11 cellular contexts compared by ENCODE assay signal in genomic region chr13:71979616-71980015, GRCh38.
DNase-seq lines count a peak whose midpoint lies in the region; ATAC-seq and TF ChIP-seq lines count a peak whose summit lies in the region.
"Had no signal": no experiment of that assay in that cellular context is flagged by ENCODE, and none has a peak within 500 bp of the region (broad histone marks: within the 10 kb centered on the region; RNA-seq: fewer than 3 reads in every experiment).

No MANE protein-coding gene starts in this region.

- no peak overlapping the region for H3K4me3 ChIP-seq in retinal pigment epithelial cell (ENCODE audit: low read length)
- H3K4me3 ChIP-seq: prostate gland had no signal

- peak; percentile 59 for TF ChIP-seq CTCF in retinal pigment epithelial cell (conservative IDR thresholded peaks at IDR 0.05; ENCODE audit: low read depth, low read length)

- ATAC-seq in esophagus mucosa, result no peak
- no peak for ATAC-seq in HG03378 (IDR thresholded peaks at IDR 0.05; ENCODE audit: unreplicated experiment)
- ATAC-seq in GM18502 (IDR thresholded peaks at IDR 0.05; ENCODE audit: poor library complexity, unreplicated experiment), result no peak
- ATAC-seq: activated naive CD4-positive, alpha-beta T cell treated with anti-CD3 and anti-CD28 coated beads, Interleukin-2, amount 50 U/mL, for 72 hours had no signal

- DNase-seq in NCI-H2171 treated with DMSO at 0.1 percent for 48 hours (lab: John Stamatoyannopoulos, UW) (peak; percentile 50), NCI-H2171 (lab: John Stamatoyannopoulos, UW) (no peak), NCI-H2227 treated with DMSO at 0.1 percent for 48 hours (lab: John Stamatoyannopoulos, UW) (peak; percentile 2), dermis blood vessel endothelial cell (peak; percentile 42), retinal pigment epithelial cell (ENCODE audit: low read depth) (no peak)
- DNase-seq: T-helper 1 cell had no signal

Comparison
In these comparisons a context has a peak if more than half of its experiments do, and no peak if none do; other contexts are left out.
1. DNase-seq: peak in NCI-H2171 treated with DMSO at 0.1 percent for 48 hours (single experiment), NCI-H2227 treated with DMSO at 0.1 percent for 48 hours (single experiment) and dermis blood vessel endothelial cell (single experiment); none in NCI-H2171 (single experiment) and retinal pigment epithelial cell (single experiment).